12 cellular contexts compared by ENCODE assay signal in genomic region chr5:39177629-39177959, GRCh38. TPM values are rescaled to one million over a fixed set of nuclear protein-coding genes. Genes with fewer than 3 reads are reported as not detected.
DNase-seq lines count a peak whose midpoint lies in the region; ATAC-seq and TF ChIP-seq lines count a peak whose summit lies in the region.
"Had no signal": no experiment of that assay in that cellular context is flagged by ENCODE, and none has a peak within 500 bp of the region (broad histone marks: within the 10 kb centered on the region; RNA-seq: fewer than 3 reads in every experiment).

No MANE protein-coding gene starts in this region.

- H3K36me3 ChIP-seq in ovary: no peaks in the 10 kb centered on the region
- H3K36me3 ChIP-seq: tibial nerve had no signal

- no peak overlapping the region for H3K4me3 ChIP-seq in ovary
- H3K4me3 ChIP-seq: tibial nerve had no signal

- no peaks in the 10 kb centered on the region for H3K27me3 Mint-ChIP-seq in effector memory CD8-positive, alpha-beta T cell

- H3K27ac ChIP-seq in ovary: no peak overlapping the region

- DNase-seq in GM10248 (ENCODE audit: extremely low spot score) (peak; percentile 20), Kasumi-1 (lab: John Stamatoyannopoulos, UW) (peak; percentile 87 to 91), iPS-NIHi7 (ENCODE audit: extremely low spot score) (no peak), NCI-H82 treated with DMSO at 0.1 percent for 48 hours (lab: John Stamatoyannopoulos, UW; ENCODE audit: unreplicated experiment) (no peak), ovary (no peak)
- DNase-seq in effector memory CD8-positive, alpha-beta T cell: peak in 1 of 3 experiments; percentile 24
- DNase-seq: NCI-H2171 treated with DMSO at 0.1 percent for 48 hours, right cardiac atrium had no signal

- CTCF ChIA-PET in GM10248 (lab: Yijun Ruan, JAX): interaction anchor here (0.8 to 1.8 kb wide), 4 partner anchors 19 to 40 kb away, joined by 3 to 6 read pairs (median 3); no protein-coding TSS in a partner anchor

- H3K4me1 Mint-ChIP-seq in effector memory CD8-positive, alpha-beta T cell (ENCODE audit: low read depth in 2 of 2): peaks cover 68 to 90% of the 10 kb centered on the region in 2 donors

- TF ChIP-seq POLR2A in ovary (IDR thresholded peaks at IDR 0.05): no peak

- peaks cover 0 to 6% of the 10 kb centered on the region in 2 donors for H3K9me3 Mint-ChIP-seq in effector memory CD8-positive, alpha-beta T cell

- H3K27ac Mint-ChIP-seq in effector memory CD8-positive, alpha-beta T cell: peak overlapping the region; percentile 82 to 94

- no peak for TF ChIP-seq EP300 in ovary (IDR thresholded peaks at IDR 0.05)

- H3K4me1 ChIP-seq in ovary (ENCODE audit: insufficient read depth): no peaks in the 10 kb centered on the region

- no peak for TF ChIP-seq CTCF in GM10248 (IDR thresholded peaks at IDR 0.05; ENCODE audit: control extremely low read depth, extremely low read depth, low read depth, missing control alignments)
- no peak for TF ChIP-seq CTCF in ovary (IDR thresholded peaks at IDR 0.05)

- intact Hi-C loops in ovary (cut with DNase I): no loop called here

- peak; percentile 66 for ATAC-seq in GM21423 (IDR thresholded peaks at IDR 0.05; ENCODE audit: unreplicated experiment)
- peak; percentile 78 for ATAC-seq in effector memory CD8-positive, alpha-beta T cell (replicated peaks)
- no peak for ATAC-seq in GM19455 (IDR thresholded peaks at IDR 0.05; ENCODE audit: unreplicated experiment)
- ATAC-seq: right cardiac atrium had no signal

- H3K36me3 Mint-ChIP-seq in effector memory CD8-positive, alpha-beta T cell (ENCODE audit: insufficient read depth): peaks cover 37% of the 10 kb centered on the region

- H3K9me3 ChIP-seq in ovary: no peaks in the 10 kb centered on the region
- H3K9me3 ChIP-seq: tibial nerve had no signal

- peak overlapping the region; percentile 63 to 69 for H3K4me3 Mint-ChIP-seq in effector memory CD8-positive, alpha-beta T cell

- no peaks in the 10 kb centered on the region for H3K27me3 ChIP-seq in ovary
- H3K27me3 ChIP-seq: tibial nerve had no signal

- 73 to 83% (median 81%) methylated on average over 3 of the region's 3 CpGs for WGBS in ovary, 3 donors

- POLR2A ChIA-PET in GM10248 (lab: Yijun Ruan, JAX): no interaction called here

RNA-seq across cellular contexts. Expression of gene FYB1, which starts 41.8 kb away (rescaled TPM):
- 1 to 10 TPM; 2.4 to 8.9 (median 3.6) TPM for total RNA-seq in ovary
- 10 to 100 TPM in 1 of 2 donors, 1 to 10 TPM in 1; 1.1 to 12.4 TPM for polyA plus RNA-seq in ovary
- total RNA-seq: glomerular endothelial cell had no signal

Comparison
In these comparisons a context has a peak if more than half of its experiments do, and no peak if none do; other contexts are left out.
1. DNase-seq: peak in GM10248 (single experiment) and Kasumi-1 (2 of 2); none in iPS-NIHi7 (single experiment), NCI-H82 treated with DMSO at 0.1 percent for 48 hours (single experiment) and ovary (0 of 5).